8 cellular contexts compared by ENCODE assay signal in genomic region chr11:12411806-12412727, GRCh38. TPM values are rescaled to one million over a fixed set of nuclear protein-coding genes. Genes with fewer than 3 reads are reported as not detected.
A peak's percentile ranks its signal among the peaks of the same experiment; 100 is the strongest.
DNase-seq lines count a peak whose midpoint lies in the region; ATAC-seq, FAIRE-seq and TF ChIP-seq lines count a peak whose summit lies in the region.

No MANE protein-coding gene starts in this region.

- no peak overlapping the region for H3K27ac ChIP-seq in thyroid gland

- 36 to 49% methylated on average over 7 of the region's 7 CpGs for WGBS in thyroid gland, 2 donors

- H3K4me1 ChIP-seq in thyroid gland, result peaks cover 0 to 13% of the 10 kb centered on the region in 2 donors

- intact Hi-C loops in thyroid gland (cut with DNase I), result loop anchor here (10.0 kb wide), 1 partner anchor 483 kb away; no protein-coding TSS in a partner anchor

- TF ChIP-seq POLR2A in thyroid gland (IDR thresholded peaks at IDR 0.05), result no peak

- FAIRE-seq in GM18507 (lab: Jason Lieb, UNC), result no peak

- H3K27me3 ChIP-seq in thyroid gland, result no peaks in the 10 kb centered on the region

- TF ChIP-seq CTCF in AG10803 (conservative IDR thresholded peaks at IDR 0.05; ENCODE audit: low read length) (peak; percentile 93), epithelial cell of proximal tubule (conservative IDR thresholded peaks at IDR 0.05; ENCODE audit: low read depth, low read length) (peak; percentile 82), thyroid gland (IDR thresholded peaks at IDR 0.05) (peak; percentile 36 to 71 (median 58))

- H3K36me3 ChIP-seq in thyroid gland, result no peaks in the 10 kb centered on the region

- ATAC-seq in GM19324 (IDR thresholded peaks at IDR 0.05; ENCODE audit: low FRiP score, unreplicated experiment), result no peak

- H3K4me3 ChIP-seq in AG10803 (ENCODE audit: low read length) (no peak overlapping the region), epithelial cell of proximal tubule (ENCODE audit: low read depth, low read length) (no peak overlapping the region), thyroid gland (replicated peaks in 1 of 3) (no peak overlapping the region)

- no peaks in the 10 kb centered on the region for H3K9me3 ChIP-seq in thyroid gland

- peak; percentile 97 for DNase-seq in AG10803 (ENCODE audit: low read depth)
- peak; percentile 11 for DNase-seq in GM18507 (ENCODE audit: extremely low spot score, insufficient read length, low read depth)
- peak; percentile 72 for DNase-seq in NCI-H1092 treated with DMSO at 0.1 percent for 48 hours (lab: John Stamatoyannopoulos, UW)
- DNase-seq in UCSD-AML1 (lab: John Stamatoyannopoulos, UW; ENCODE audit: unreplicated experiment), result peak; percentile 31
- DNase-seq in epithelial cell of proximal tubule (ENCODE audit: low read depth), result peak; percentile 39
- DNase-seq in myocyte (ENCODE audit: low read depth), result peak; percentile 90
- DNase-seq in thyroid gland, result peak; percentile 60 to 64

RNA-seq across cellular contexts. Expression of gene PARVA, which starts 34.7 kb away (rescaled TPM):
- total RNA-seq in epithelial cell of proximal tubule, result 30.2 and 32.6 TPM in 2 replicates
- 70.5 and 74.5 TPM in 2 replicates for total RNA-seq in myocyte
- 107 TPM for polyA plus RNA-seq in myocyte (2012)
- 10 to 100 TPM; 28.5 to 37.4 (median 32.2) TPM for total RNA-seq in thyroid gland

Comparison
In these comparisons a context has a peak if more than half of its experiments do, and no peak if none do; other contexts are left out.
1. DNase-seq: peak in every context shown above with its lines; median percentile 97 in AG10803; 90 in myocyte; 72 in NCI-H1092 treated with DMSO at 0.1 percent for 48 hours; 62 in thyroid gland; 39 in epithelial cell of proximal tubule; 31 in UCSD-AML1; 11 in GM18507.